In genomic region chr2:85111819-85112281, GRCh38 we compare ENCODE assay signal across 23 cellular contexts. TPM values are rescaled to one million over a fixed set of nuclear protein-coding genes. Genes with fewer than 3 reads are reported as not detected.
DNase-seq lines count a peak whose midpoint lies in the region; ATAC-seq, FAIRE-seq and TF ChIP-seq lines count a peak whose summit lies in the region.
"Had no signal": no experiment of that assay in that cellular context is flagged by ENCODE, and none has a peak within 500 bp of the region (broad histone marks: within the 10 kb centered on the region; RNA-seq: fewer than 3 reads in every experiment).

No MANE protein-coding gene starts in this region.

- DNase-seq in EH (ENCODE audit: low read depth): peak; percentile 67
- DNase-seq in MG63: peak; percentile 29
- DNase-seq in bronchial epithelial cell (ENCODE audit: low read depth): peak; percentile 80
- DNase-seq in kidney tubule cell (ENCODE audit: low spot score): peak; percentile 77
- no peak for DNase-seq in Kasumi-1 (lab: John Stamatoyannopoulos, UW)
- no peak for DNase-seq in dermis blood vessel endothelial cell
- DNase-seq in mucosa of gallbladder (ENCODE audit: low spot score): no peak
- DNase-seq: activated B cell treated with CpG ODN at 0.5 μM for 24 hours; activated CD4-positive, alpha-beta memory T cell treated with anti-CD3 and anti-CD28 coated beads for 36 hours; activated effector memory CD4-positive, alpha-beta T cell treated with Interleukin-2 at 50 U/mL for 16 hours; foreskin melanocyte; GOT3; NCI-H1694; NCI-H526 treated with DMSO at 0.1 percent for 48 hours; psoas muscle; T-helper 9 cell; uterus had no signal

- H3K36me3 ChIP-seq in MG63 (no peaks in the 10 kb centered on the region), bronchial epithelial cell (ENCODE audit: control insufficient read depth, insufficient read depth, low read length) (no peaks in the 10 kb centered on the region)
- H3K36me3 ChIP-seq: suprapubic skin, uterus had no signal

- H3K9me3 ChIP-seq in MG63: no peaks in the 10 kb centered on the region
- H3K9me3 ChIP-seq: psoas muscle, suprapubic skin, uterus had no signal

- H3K27me3 ChIP-seq in MG63 (0 out of 2 replicates have a peak, but pooled peaks cover 2% of the 10 kb centered on the region), bronchial epithelial cell (ENCODE audit: control insufficient read depth, insufficient read depth, low read length) (no peaks in the 10 kb centered on the region)
- H3K27me3 ChIP-seq: hepatocyte, uterus had no signal

- TF ChIP-seq CTCF in bronchial epithelial cell (IDR thresholded peaks at IDR 0.05; ENCODE audit: insufficient read depth, low read length, severe bottlenecking): no peak

- FAIRE-seq in bronchial epithelial cell (lab: Jason Lieb, UNC): no peak
- FAIRE-seq: GM12891 had no signal

- ATAC-seq in GM19452 (IDR thresholded peaks at IDR 0.05; ENCODE audit: unreplicated experiment): no peak
- ATAC-seq: psoas muscle had no signal

- H3K4me3 ChIP-seq in MG63 (no peak overlapping the region), bronchial epithelial cell (ENCODE audit: low read depth, low read length) (no peak overlapping the region)
- H3K4me3 ChIP-seq: coronary artery, hepatocyte, psoas muscle, suprapubic skin, uterus had no signal

RNA-seq across cellular contexts. Expression of gene TCF7L1, which starts 21.3 kb away (rescaled TPM):
- 0.46 TPM in 1 of 2 replicates, not detected in the other for total RNA-seq in MG63 (2014; rRNA removed; shearing (Covaris generic); ENCODE audit: low replicate concordance)
- total RNA-seq in bronchial epithelial cell (1.3 and 1.9 TPM in 2 replicates), dermis blood vessel endothelial cell (8.5 and 12.1 TPM in 2 replicates), mucosa of gallbladder (7.6 TPM)
- total RNA-seq: mononuclear cell had no signal

Comparison
In these comparisons a context has a peak if more than half of its experiments do, and no peak if none do; other contexts are left out.
1. DNase-seq: peak in EH (single experiment), MG63 (single experiment), bronchial epithelial cell (single experiment) and kidney tubule cell (single experiment); none in Kasumi-1 (0 of 2), dermis blood vessel endothelial cell (single experiment) and mucosa of gallbladder (single experiment).